10 cellular contexts compared by ENCODE assay signal in genomic region chr14:99817331-99817730, GRCh38. TPM values are rescaled to one million over a fixed set of nuclear protein-coding genes. Genes with fewer than 3 reads are reported as not detected.
"Had no signal": no experiment of that assay in that cellular context is flagged by ENCODE, and none has a peak within 500 bp of the region (broad histone marks: within the 10 kb centered on the region; RNA-seq: fewer than 3 reads in every experiment).

No MANE protein-coding gene starts in this region.

- H2AFZ ChIP-seq: GM23248 had no signal

- H3K27ac Mint-ChIP-seq: H9 had no signal

- FAIRE-seq: H54, HTR-8/SVneo, K562 had no signal

- H3K4me3 ChIP-seq: GM23248, K562 had no signal

- DNase-seq: GM23248, GOT3, H9, HCEC 1CT, IMR-90, KG1 had no signal

- H3K4me3 Mint-ChIP-seq: H9 had no signal

- H3K9ac ChIP-seq: GM23248 had no signal

- H3K27ac ChIP-seq: GM23248 had no signal

- H3K9me3 Mint-ChIP-seq: H9 had no signal

- ATAC-seq: K562 had no signal

RNA-seq across cellular contexts. Expression of gene EML1, which starts 24.1 kb away (rescaled TPM):
- total RNA-seq: HT-29 had no signal
